In genomic region chr13:33092422-33092987, GRCh38 we compare ENCODE assay signal across 25 cellular contexts.
DNase-seq lines count a peak whose midpoint lies in the region; TF ChIP-seq lines count a peak whose summit lies in the region.
"Had no signal": no experiment of that assay in that cellular context is flagged by ENCODE, and none has a peak within 500 bp of the region (broad histone marks: within the 10 kb centered on the region; RNA-seq: fewer than 3 reads in every experiment).

No MANE protein-coding gene starts in this region.

- H3K4me3 Mint-ChIP-seq in progenitor cell of endocrine pancreas (ENCODE audit: low read depth) (no peak overlapping the region), chondrocyte (ENCODE audit: unreplicated experiment) (no peak overlapping the region)
- H3K4me3 Mint-ChIP-seq: CD14-positive monocyte; naive thymus-derived CD8-positive, alpha-beta T cell; T-helper 17 cell had no signal

- no peak overlapping the region for H3K4me3 ChIP-seq in HUES64 (ENCODE audit: low read length)
- H3K4me3 ChIP-seq in fibroblast of the aortic adventitia (ENCODE audit: low read depth, low read length): no peak overlapping the region
- no peak overlapping the region for H3K4me3 ChIP-seq in breast epithelium
- H3K4me3 ChIP-seq in prostate gland: no peak overlapping the region
- H3K4me3 ChIP-seq: skin epidermis, uterus had no signal

- 74% methylated on average over 6 of the region's 6 CpGs for WGBS in HUES64
- WGBS in prostate gland: 84% methylated on average over 6 of the region's 6 CpGs

- H3K27ac ChIP-seq in HUES64 (ENCODE audit: low read depth, low read length): peak overlapping the region; percentile 58; the same call in 1 of the 2 replicates
- peak overlapping the region in 1 of 2 donors; percentile 23 for H3K27ac ChIP-seq in breast epithelium
- H3K27ac ChIP-seq in prostate gland: peak overlapping the region in 1 of 2 donors; percentile 56
- H3K27ac ChIP-seq: skin epidermis had no signal

- H3K36me3 ChIP-seq in HUES64 (ENCODE audit: insufficient read depth, low read length) (no peaks in the 10 kb centered on the region), breast epithelium (no peaks in the 10 kb centered on the region), prostate gland (no peaks in the 10 kb centered on the region)
- H3K36me3 ChIP-seq: uterus had no signal

- H3K27me3 Mint-ChIP-seq in progenitor cell of endocrine pancreas (no peaks in the 10 kb centered on the region), chondrocyte (ENCODE audit: low read depth) (no peaks in the 10 kb centered on the region)

- TF ChIP-seq POLR2A in breast epithelium (IDR thresholded peaks at IDR 0.05) (no peak), prostate gland (IDR thresholded peaks at IDR 0.05) (no peak)

- H3K36me3 Mint-ChIP-seq in progenitor cell of endocrine pancreas (ENCODE audit: insufficient read depth) (no peaks in the 10 kb centered on the region), chondrocyte (ENCODE audit: low read depth) (no peaks in the 10 kb centered on the region)
- H3K36me3 Mint-ChIP-seq: CD14-positive monocyte; naive thymus-derived CD8-positive, alpha-beta T cell had no signal

- H3K9me3 Mint-ChIP-seq in progenitor cell of endocrine pancreas (ENCODE audit: low read depth) (no peaks in the 10 kb centered on the region), chondrocyte (ENCODE audit: low read depth) (peaks cover 8% of the 10 kb centered on the region)

- intact Hi-C loops in breast epithelium (cut with DNase I; ENCODE audit: low total_unique reads): no loop called here
- intact Hi-C loops in prostate gland (cut with DNase I): no loop called here

- H3K27me3 ChIP-seq in HUES64 (ENCODE audit: insufficient read depth, low read length) (no peaks in the 10 kb centered on the region), breast epithelium (no peaks in the 10 kb centered on the region), prostate gland (replicated peaks; ENCODE audit: insufficient read depth) (no peaks in the 10 kb centered on the region)
- H3K27me3 ChIP-seq: uterus had no signal

- no peak overlapping the region for H3K9ac ChIP-seq in HUES64 (ENCODE audit: low read depth, low read length)

- DNase-seq in NCI-H446 treated with DMSO at 0.1 percent for 48 hours (lab: John Stamatoyannopoulos, UW) (peak; percentile 0), NCI-H446 (lab: John Stamatoyannopoulos, UW) (no peak), fibroblast of the aortic adventitia (ENCODE audit: low read depth) (peak; percentile 43), progenitor cell of endocrine pancreas (ENCODE audit: low spot score, unreplicated experiment) (no peak), breast epithelium (ENCODE audit: low spot score in 2 of 2) (no peak), prostate gland (ENCODE audit: low spot score) (no peak), chondrocyte (ENCODE audit: low spot score) (no peak)
- DNase-seq: 8988T; activated CD4-positive, alpha-beta T cell treated with anti-CD3 and anti-CD28 coated beads, Interleukin-2, amount 50 U/mL, for 48 hours; activated T-cell treated with anti-CD3 and anti-CD28 coated beads, Interleukin-2, amount 50 U/mL, for 48 hours; central memory CD4-positive, alpha-beta T cell; GDM1; islet precursor cell; KBM-7; naive thymus-derived CD8-positive, alpha-beta T cell; NCI-H1092; NCI-H1694 treated with DMSO at 0.1 percent for 48 hours; NCI-H524 treated with DMSO at 0.1 percent for 48 hours; SHP77; stimulated activated naive CD8-positive, alpha-beta T cell treated with anti-CD3 and anti-CD28 coated beads, Interleukin-15, Interleukin-2, amounts not matched to agents 100 U/mL and 50 U/mL, for 24 hours; T-helper 17 cell; uterus had no signal

- H3K27ac Mint-ChIP-seq in progenitor cell of endocrine pancreas (peak overlapping the region; percentile 18), chondrocyte (ENCODE audit: unreplicated experiment) (no peak overlapping the region)
- H3K27ac Mint-ChIP-seq: CD14-positive monocyte; naive thymus-derived CD8-positive, alpha-beta T cell; T-helper 17 cell had no signal

- H3K4me1 ChIP-seq in HUES64 (ENCODE audit: insufficient read depth, low read length) (peaks cover 10% of the 10 kb centered on the region), breast epithelium (no peaks in the 10 kb centered on the region), prostate gland (replicated peaks) (peaks cover 3% of the 10 kb centered on the region)
- H3K4me1 ChIP-seq: uterus had no signal

- H3K9me3 ChIP-seq in HUES64 (ENCODE audit: insufficient read depth, low read depth, low read length): no peaks in the 10 kb centered on the region
- peaks cover 0 to 3% of the 10 kb centered on the region in 2 donors for H3K9me3 ChIP-seq in breast epithelium
- H3K9me3 ChIP-seq in prostate gland: no peaks in the 10 kb centered on the region
- H3K9me3 ChIP-seq: uterus had no signal

- H3K4me1 Mint-ChIP-seq in progenitor cell of endocrine pancreas (ENCODE audit: low read depth) (peaks cover 5% of the 10 kb centered on the region), chondrocyte (ENCODE audit: low read depth) (peaks cover 11% of the 10 kb centered on the region)
- H3K4me1 Mint-ChIP-seq: naive thymus-derived CD8-positive, alpha-beta T cell; T-helper 17 cell had no signal

- TF ChIP-seq CTCF in fibroblast of the aortic adventitia (IDR thresholded peaks at IDR 0.05; ENCODE audit: insufficient read depth, low read length): no peak
- TF ChIP-seq CTCF in progenitor cell of endocrine pancreas (IDR thresholded peaks at IDR 0.05; ENCODE audit: unreplicated experiment): no peak
- no peak for TF ChIP-seq CTCF in breast epithelium (IDR thresholded peaks at IDR 0.05)
- TF ChIP-seq CTCF in prostate gland (IDR thresholded peaks at IDR 0.05): no peak
- no peak for TF ChIP-seq CTCF in chondrocyte (IDR thresholded peaks at IDR 0.05)

Comparison
In these comparisons a context has a peak if more than half of its experiments do, and no peak if none do; other contexts are left out.
1. DNase-seq: peak in NCI-H446 treated with DMSO at 0.1 percent for 48 hours (single experiment) and fibroblast of the aortic adventitia (single experiment); none in NCI-H446 (0 of 2), progenitor cell of endocrine pancreas (single experiment), breast epithelium (0 of 2), prostate gland (single experiment) and chondrocyte (single experiment).